1 cellular context compared by ENCODE assay signal in genomic region chr1:223421676-223422075, GRCh38.
TF ChIP-seq lines count a peak whose summit lies in the region.

No MANE protein-coding gene starts in this region.

TF ChIP-seq in SK-N-SH, 30 proteins besides CTCF, POLR2A, EP300 and RAD21 (continued from another document):
- TF ChIP-seq REST (IDR thresholded peaks at IDR 0.05; ENCODE audit: low read depth, low read length) (no peak), YY1 (IDR thresholded peaks at IDR 0.05; ENCODE audit: low read depth) (no peak), JUND (IDR thresholded peaks at IDR 0.05) (no peak)
